ENCODE assay signal across 27 cellular contexts in genomic region chr6:56758553-56758952, GRCh38.
DNase-seq lines count a peak whose midpoint lies in the region; ATAC-seq, FAIRE-seq and TF ChIP-seq lines count a peak whose summit lies in the region.
"Had no signal": no experiment of that assay in that cellular context is flagged by ENCODE, and none has a peak within 500 bp of the region (broad histone marks: within the 10 kb centered on the region; RNA-seq: fewer than 3 reads in every experiment).

No MANE protein-coding gene starts in this region.

- H2AFZ ChIP-seq in GM23248 (no peak overlapping the region), MM.1S (ENCODE audit: low read length) (no peak overlapping the region; the same call in 1 of the 2 replicates), hepatocyte (no peak overlapping the region)

- POLR2A ChIA-PET in A549 (lab: Yijun Ruan, JAX), result no interaction called here

- H3K9ac ChIP-seq in GM23248, result no peak overlapping the region
- no peak overlapping the region for H3K9ac ChIP-seq in MM.1S (ENCODE audit: low read length)

- H3K9me2 ChIP-seq in GM23248 (ENCODE audit: insufficient read depth) (no peaks in the 10 kb centered on the region), MM.1S (replicated peaks; ENCODE audit: insufficient read depth, low read length) (no peaks in the 10 kb centered on the region), hepatocyte (replicated peaks; ENCODE audit: insufficient read depth) (no peaks in the 10 kb centered on the region)

- H3K9me3 ChIP-seq in A549, result no peaks in the 10 kb centered on the region
- H3K9me3 ChIP-seq in GM23248 (ENCODE audit: low read depth), result no peaks in the 10 kb centered on the region
- no peaks in the 10 kb centered on the region for H3K9me3 ChIP-seq in MM.1S (replicated peaks; ENCODE audit: insufficient read depth, low read length)
- no peaks in the 10 kb centered on the region for H3K9me3 ChIP-seq in hepatocyte (ENCODE audit: low read depth)
- H3K9me3 ChIP-seq in MG63, result no peaks in the 10 kb centered on the region
- H3K9me3 ChIP-seq: HAP-1, pancreas, upper lobe of left lung had no signal

- DNase-seq in A549 (ENCODE audit: low read depth in 1 of 2, low spot score in 1 of 2), result no peak
- DNase-seq in GM23248, result no peak
- DNase-seq in MM.1S, result peak; percentile 86
- no peak for DNase-seq in hepatocyte (ENCODE audit: low spot score)
- no peak for DNase-seq in Ammon's horn (ENCODE audit: low spot score)
- DNase-seq in activated CD4-positive, alpha-beta T cell treated with anti-CD3 and anti-CD28 coated beads for 48 hours, result no peak
- no peak for DNase-seq in MG63
- DNase-seq: activated CD4-positive, alpha-beta T cell treated with anti-CD3 and anti-CD28 coated beads, Interleukin-2, amount 10 ng/mL, durations not matched to agents 24 days and 14 days; activated CD8-positive, alpha-beta memory T cell treated with anti-CD3 and anti-CD28 coated beads, Interleukin-2, amount 50 U/mL, for 48 hours; activated effector memory CD4-positive, alpha-beta T cell treated with anti-CD3 and anti-CD28 coated beads, Interleukin-2, amount 50 U/mL, for 16 hours; DMS 273 treated with DMSO at 0.1 percent for 48 hours; GF-D8; islet precursor cell; naive B cell; NCI-H1092 treated with DMSO at 0.1 percent for 48 hours; NCI-H2081; pancreas; stimulated activated naive CD8-positive, alpha-beta T cell treated with anti-CD3 and anti-CD28 coated beads, Interleukin-15, Interleukin-2, amounts not matched to agents 100 U/mL and 50 U/mL, for 24 hours had no signal

- no peak for FAIRE-seq in A549 (lab: Jason Lieb, UNC)
- FAIRE-seq: A204.1, pancreas, TTC549 had no signal

- 0 out of 2 replicates have a peak, but pooled peaks cover 5% of the 10 kb centered on the region for H3K36me3 ChIP-seq in GM23248 (ENCODE audit: low read depth)
- H3K36me3 ChIP-seq in MM.1S (replicated peaks; ENCODE audit: insufficient read depth, low read length), result no peaks in the 10 kb centered on the region
- no peaks in the 10 kb centered on the region for H3K36me3 ChIP-seq in hepatocyte (replicated peaks; ENCODE audit: insufficient read depth, low read depth)
- no peaks in the 10 kb centered on the region for H3K36me3 ChIP-seq in MG63
- H3K36me3 ChIP-seq: cardiac muscle cell, HAP-1, pancreas, upper lobe of left lung had no signal

- TF ChIP-seq POLR2A in A549 (IDR thresholded peaks at IDR 0.05; ENCODE audit: low read length), result no peak

- in situ Hi-C loops in GM23248 (cut with MboI), result no loop called here

- ATAC-seq in A549 (no peak; a peak in 1 of 6 replicates), GM18873 (IDR thresholded peaks at IDR 0.05; ENCODE audit: low FRiP score, unreplicated experiment) (no peak)
- ATAC-seq: stimulated activated naive CD8-positive, alpha-beta T cell treated with anti-CD3 and anti-CD28 coated beads, Interleukin-15, Interleukin-2, amounts not matched to agents 100 U/mL and 50 U/mL, for 24 hours had no signal

- no peak for TF ChIP-seq EP300 in A549 (IDR thresholded peaks at IDR 0.05)

- peaks cover 8% of the 10 kb centered on the region; the same call in 1 of the 2 replicates for H4K20me1 ChIP-seq in GM23248 (ENCODE audit: insufficient read depth)
- H4K20me1 ChIP-seq in MM.1S (ENCODE audit: insufficient read depth, low read length), result no peaks in the 10 kb centered on the region
- H4K20me1 ChIP-seq in hepatocyte (ENCODE audit: insufficient read depth, poor library complexity, severe bottlenecking), result no peaks in the 10 kb centered on the region

- TF ChIP-seq CTCF in A549 (IDR thresholded peaks at IDR 0.05) (no peak), MM.1S (IDR thresholded peaks at IDR 0.05; ENCODE audit: low read length) (no peak), hepatocyte (IDR thresholded peaks at IDR 0.05; ENCODE audit: poor library complexity) (no peak)

- H3K27ac ChIP-seq in A549 (peak overlapping the region in 1 of 2 experiments; percentile 39; a peak in 1 of 6 replicates), GM23248 (0 out of 2 replicates have a peak overlapping the region, but pooled peaks have one; percentile 14), MM.1S (ENCODE audit: low read length) (peak overlapping the region; percentile 56; the same call in 1 of the 2 replicates), hepatocyte (peak overlapping the region; percentile 67)
- H3K27ac ChIP-seq: C4-2B, cardiac muscle cell, epithelial cell of prostate, pancreas, RWPE1 had no signal

- 83% methylated on average over 2 of the region's 2 CpGs for WGBS in A549 (ENCODE audit: missing lambda C conversion rate)
- WGBS in GM23248 (ENCODE audit: low coverage in 1 of 2, low lambda C conversion rate in 2 of 2, missing lambda C conversion rate in 2 of 2), 2 experiments, result 93 to 100% methylated on average over 2 of the region's 2 CpGs
- WGBS in hepatocyte (ENCODE audit: low lambda C conversion rate, missing lambda C conversion rate), result 96% methylated on average over 2 of the region's 2 CpGs

- H3K79me2 ChIP-seq in GM23248 (ENCODE audit: insufficient read depth) (peaks cover 100% of the 10 kb centered on the region), MM.1S (ENCODE audit: low read length) (peaks cover 68% of the 10 kb centered on the region), hepatocyte (peaks cover 76% of the 10 kb centered on the region)

- H3K4me2 ChIP-seq in A549 (peak overlapping the region; percentile 37; the same call in 1 of the 3 replicates), GM23248 (ENCODE audit: unreplicated experiment) (no peak overlapping the region), MM.1S (ENCODE audit: low read depth, low read length) (peak overlapping the region; percentile 45; the same call in 1 of the 2 replicates), hepatocyte (no peak overlapping the region)

- H3K4me1 ChIP-seq in A549 (peaks cover 47% of the 10 kb centered on the region), GM23248 (ENCODE audit: insufficient read depth) (peaks cover 64% of the 10 kb centered on the region), MM.1S (ENCODE audit: low read length) (peaks cover 62% of the 10 kb centered on the region), hepatocyte (ENCODE audit: insufficient read depth) (peaks cover 23% of the 10 kb centered on the region)

- CTCF ChIA-PET in A549 (lab: Yijun Ruan, JAX), result interaction anchor here (0.8 to 3.3 kb wide), 13 partner anchors 12 to 132 kb away, joined by 3 to 19 read pairs (median 4); no protein-coding TSS in a partner anchor

- no peak overlapping the region for H3K4me3 ChIP-seq in A549
- H3K4me3 ChIP-seq in GM23248, result no peak overlapping the region
- H3K4me3 ChIP-seq in MM.1S (ENCODE audit: low read length), result no peak overlapping the region
- no peak overlapping the region for H3K4me3 ChIP-seq in hepatocyte
- no peak overlapping the region for H3K4me3 ChIP-seq in MG63
- H3K4me3 ChIP-seq: cardiac muscle cell, HAP-1, pancreas, upper lobe of left lung had no signal

- H3F3A ChIP-seq in GM23248 (ENCODE audit: insufficient read depth) (peaks cover 64% of the 10 kb centered on the region), MM.1S (ENCODE audit: insufficient read depth, low read length) (peaks cover 27% of the 10 kb centered on the region)

- no peaks in the 10 kb centered on the region for H3K27me3 ChIP-seq in GM23248 (replicated peaks; ENCODE audit: insufficient read depth)
- no peaks in the 10 kb centered on the region for H3K27me3 ChIP-seq in MM.1S (replicated peaks; ENCODE audit: insufficient read depth, low read length)
- H3K27me3 ChIP-seq in hepatocyte, result no peaks in the 10 kb centered on the region
- H3K27me3 ChIP-seq in MG63, result no peaks in the 10 kb centered on the region
- H3K27me3 ChIP-seq: cardiac muscle cell, pancreas, upper lobe of left lung had no signal

- TF ChIP-seq RAD21 in A549 (conservative IDR thresholded peaks at IDR 0.05 in 1 of 2, IDR thresholded peaks at IDR 0.05 in 1 of 2), result no peak

TF ChIP-seq in A549, 52 proteins besides CTCF, POLR2A, EP300 and RAD21 (continues in another document):
- TF ChIP-seq EHMT2 (IDR thresholded peaks at IDR 0.05; ENCODE audit: low read depth), result no peak
- TF ChIP-seq ZFP36 (IDR thresholded peaks at IDR 0.05; ENCODE audit: borderline replicate concordance, partially characterized antibody), result no peak
- no peak for TF ChIP-seq E2F6 (IDR thresholded peaks at IDR 0.05; ENCODE audit: borderline replicate concordance, low read depth)
- TF ChIP-seq HMGXB4 (CRISPR knock-in tag; IDR thresholded peaks at IDR 0.05; ENCODE audit: borderline replicate concordance), result no peak
- no peak for TF ChIP-seq JUN (IDR thresholded peaks at IDR 0.05)
- TF ChIP-seq SREBF2 (IDR thresholded peaks at IDR 0.05), result no peak
- no peak for TF ChIP-seq PHF8 (IDR thresholded peaks at IDR 0.05; ENCODE audit: borderline replicate concordance, low read depth)

Comparison
In these comparisons a context has a peak if more than half of its experiments do, and no peak if none do; other contexts are left out.
1. H3K4me2 ChIP-seq: peak in A549 (single experiment) and MM.1S (single experiment); none in GM23248 (single experiment) and hepatocyte (single experiment).